In genomic region chr14:96253140-96253539, GRCh38 we compare ENCODE assay signal across 13 cellular contexts. TPM values are rescaled to one million over a fixed set of nuclear protein-coding genes. Genes with fewer than 3 reads are reported as not detected.
DNase-seq lines count a peak whose midpoint lies in the region; ATAC-seq and TF ChIP-seq lines count a peak whose summit lies in the region.
"Had no signal": no experiment of that assay in that cellular context is flagged by ENCODE, and none has a peak within 500 bp of the region (broad histone marks: within the 10 kb centered on the region; RNA-seq: fewer than 3 reads in every experiment).

No MANE protein-coding gene starts in this region.

- TF ChIP-seq POLR2A in lower leg skin (IDR thresholded peaks at IDR 0.05): no peak

- H3K36me3 ChIP-seq in lower lobe of right lung: no peaks in the 10 kb centered on the region

- H3K4me1 Mint-ChIP-seq in HFFc6 (ENCODE audit: low read depth): peaks cover 94% of the 10 kb centered on the region
- H3K4me1 Mint-ChIP-seq: CD4-positive, CD25-positive, alpha-beta regulatory T cell; naive thymus-derived CD4-positive, alpha-beta T cell; T-cell had no signal

- H3K4me1 ChIP-seq in lower lobe of right lung: no peaks in the 10 kb centered on the region

- WGBS in lower leg skin, 2 donors: 66 to 67% methylated on average over 6 of the region's 6 CpGs

- TF ChIP-seq CTCF in HFFc6 (IDR thresholded peaks at IDR 0.05) (no peak), astrocyte of the spinal cord (IDR thresholded peaks at IDR 0.05; ENCODE audit: low read depth, low read length) (no peak), lower lobe of right lung (IDR thresholded peaks at IDR 0.05) (no peak), lower leg skin (IDR thresholded peaks at IDR 0.05) (no peak)

- H3K4me3 ChIP-seq in astrocyte of the spinal cord (ENCODE audit: low read depth, low read length) (no peak overlapping the region), lower lobe of right lung (no peak overlapping the region), lower leg skin (ENCODE audit: low read depth, poor library complexity, severe bottlenecking) (no peak overlapping the region)

- no peaks in the 10 kb centered on the region for H3K9me3 Mint-ChIP-seq in HFFc6
- H3K9me3 Mint-ChIP-seq: activated T-helper 1 cell treated with anti-CD3 and anti-CD28 coated beads, Interleukin-12 subunit alpha, Interleukin-12 subunit beta, Interleukin-2, Interleukin-4 antibody, amounts not matched to agents 30 ng/mL and 10 ng/mL and 1 ng/mL, durations not matched to agents 14 hours and 24 hours and 36 hours; CD4-positive, CD25-positive, alpha-beta regulatory T cell; naive thymus-derived CD4-positive, alpha-beta T cell; T-cell had no signal

- H3K27ac ChIP-seq in lower lobe of right lung: no peak overlapping the region

- intact Hi-C loops in lower lobe of right lung (cut with DNase I) (no loop called here), lower leg skin (cut with DNase I; ENCODE audit: low total_unique reads) (no loop called here)

- DNase-seq in A172 (ENCODE audit: low spot score) (peak; percentile 87), HFFc6 (peak; percentile 72), astrocyte of the spinal cord (ENCODE audit: low read depth, low spot score) (peak; percentile 83), lower lobe of right lung (no peak), lower leg skin (ENCODE audit: low spot score in 2 of 2) (no peak), pons (ENCODE audit: low spot score) (no peak)
- DNase-seq: CD4-positive, CD25-positive, alpha-beta regulatory T cell; naive thymus-derived CD4-positive, alpha-beta T cell; NCI-H2081 treated with DMSO at 0.1 percent for 48 hours; T-cell had no signal

- peaks cover 26% of the 10 kb centered on the region for H3K36me3 Mint-ChIP-seq in HFFc6 (ENCODE audit: low read depth)
- H3K36me3 Mint-ChIP-seq: CD4-positive, CD25-positive, alpha-beta regulatory T cell; naive thymus-derived CD4-positive, alpha-beta T cell; T-cell had no signal

- H3K27me3 ChIP-seq in lower lobe of right lung (ENCODE audit: low read depth): no peaks in the 10 kb centered on the region

- peak overlapping the region; percentile 63 for H3K4me3 Mint-ChIP-seq in HFFc6
- H3K4me3 Mint-ChIP-seq: activated T-helper 1 cell treated with anti-CD3 and anti-CD28 coated beads, Interleukin-12 subunit alpha, Interleukin-12 subunit beta, Interleukin-2, Interleukin-4 antibody, amounts not matched to agents 30 ng/mL and 10 ng/mL and 1 ng/mL, durations not matched to agents 14 hours and 24 hours and 36 hours; CD4-positive, CD25-positive, alpha-beta regulatory T cell; naive thymus-derived CD4-positive, alpha-beta T cell; T-cell had no signal

- ATAC-seq in lower lobe of right lung (peak; percentile 48 to 62), HG03378 (IDR thresholded peaks at IDR 0.05; ENCODE audit: unreplicated experiment) (no peak), GM19467 (IDR thresholded peaks at IDR 0.05; ENCODE audit: unreplicated experiment) (no peak)
- ATAC-seq: naive thymus-derived CD4-positive, alpha-beta T cell; T-cell had no signal

- peak overlapping the region; percentile 93 for H3K27ac Mint-ChIP-seq in HFFc6
- H3K27ac Mint-ChIP-seq: activated T-helper 1 cell treated with anti-CD3 and anti-CD28 coated beads, Interleukin-12 subunit alpha, Interleukin-12 subunit beta, Interleukin-2, Interleukin-4 antibody, amounts not matched to agents 30 ng/mL and 10 ng/mL and 1 ng/mL, durations not matched to agents 14 hours and 24 hours and 36 hours; CD4-positive, CD25-positive, alpha-beta regulatory T cell; naive thymus-derived CD4-positive, alpha-beta T cell; T-cell had no signal

- H3K27me3 Mint-ChIP-seq in HFFc6 (ENCODE audit: insufficient read depth): peaks cover 1% of the 10 kb centered on the region; the same call in 1 of the 2 replicates

- in situ Hi-C loops in astrocyte of the spinal cord (cut with HindIII; ENCODE audit: low sequenced_read_pairs): no loop called here

- H3K9me3 ChIP-seq in lower lobe of right lung: no peaks in the 10 kb centered on the region

RNA-seq across cellular contexts. Expression of gene BDKRB1, which starts 2.9 kb away (rescaled TPM):
- 3.6 and 6.1 TPM in 2 replicates for total RNA-seq in A172 (2014; rRNA removed; shearing (Covaris generic))
- 10 to 100 TPM; 41.5 to 67.8 (median 59.2) TPM for total RNA-seq in HFFc6 (2021; fragmentation: NEBNext Ultra II Directional; extraction: Animal tissue kit (Norgen Biotek cat#: 25700))
- total RNA-seq in lower lobe of right lung (not detected), lower leg skin (1 to 10 TPM in 3 of 4 donors, under 1 TPM in 1; 0.91 to 5.4 (median 1.8) TPM)
- total RNA-seq: activated T-helper 1 cell treated with anti-CD3 and anti-CD28 coated beads, Interleukin-12 subunit alpha, Interleukin-12 subunit beta, Interleukin-2, Interleukin-4 antibody, amounts not matched to agents 30 ng/mL and 10 ng/mL and 1 ng/mL, durations not matched to agents 14 hours and 24 hours and 36 hours; CD4-positive, CD25-positive, alpha-beta regulatory T cell; naive thymus-derived CD4-positive, alpha-beta T cell; T-cell had no signal

RNA-seq across cellular contexts. Expression of gene BDKRB2, which starts 48.5 kb away (rescaled TPM):
- total RNA-seq in A172 (2014; rRNA removed; shearing (Covaris generic)): 0.89 and 0.93 TPM in 2 replicates
- 10 to 100 TPM in 1 of 6 experiments, 1 to 10 TPM in 5; 5.8 to 11.2 (median 9.1) TPM for total RNA-seq in HFFc6 (2021; fragmentation: NEBNext Ultra II Directional; extraction: Animal tissue kit (Norgen Biotek cat#: 25700))
- total RNA-seq in lower lobe of right lung (1.3 TPM), lower leg skin (10 to 100 TPM in 2 of 4 donors, 1 to 10 TPM in 2; 8.3 to 14.8 (median 9.4) TPM)
- total RNA-seq: activated T-helper 1 cell treated with anti-CD3 and anti-CD28 coated beads, Interleukin-12 subunit alpha, Interleukin-12 subunit beta, Interleukin-2, Interleukin-4 antibody, amounts not matched to agents 30 ng/mL and 10 ng/mL and 1 ng/mL, durations not matched to agents 14 hours and 24 hours and 36 hours; CD4-positive, CD25-positive, alpha-beta regulatory T cell; naive thymus-derived CD4-positive, alpha-beta T cell had no signal

Comparison
In these comparisons a context has a peak if more than half of its experiments do, and no peak if none do; other contexts are left out.
1. DNase-seq: peak in A172 (single experiment), HFFc6 (single experiment) and astrocyte of the spinal cord (single experiment); none in lower lobe of right lung (single experiment), lower leg skin (0 of 2) and pons (single experiment).
2. ATAC-seq: peak in lower lobe of right lung (2 of 2); none in HG03378 (single experiment) and GM19467 (single experiment).